ENCODE assay signal across 1 cellular context in genomic region chr6:45493761-45494160, GRCh38.
TF ChIP-seq lines count a peak whose summit lies in the region.

No MANE protein-coding gene starts in this region.

TF ChIP-seq in SK-N-SH, 30 proteins besides CTCF, POLR2A, EP300 and RAD21 (continued from another document):
- no peak for TF ChIP-seq USF2 (IDR thresholded peaks at IDR 0.05; ENCODE audit: borderline replicate concordance, low read depth, low read length)
- no peak for TF ChIP-seq YY1 (IDR thresholded peaks at IDR 0.05; ENCODE audit: low read depth)
- no peak for TF ChIP-seq GATA2 (CRISPR knock-in tag; IDR thresholded peaks at IDR 0.05)
TF ChIP-seq in SK-N-SH: peak in this region for 0.
